14 cellular contexts compared by ENCODE assay signal in genomic region chr16:8951447-8952280, GRCh38. TPM values are rescaled to one million over a fixed set of nuclear protein-coding genes. Genes with fewer than 3 reads are reported as not detected.
DNase-seq lines count a peak whose midpoint lies in the region; ATAC-seq, FAIRE-seq and TF ChIP-seq lines count a peak whose summit lies in the region.
"Had no signal": no experiment of that assay in that cellular context is flagged by ENCODE, and none has a peak within 500 bp of the region (broad histone marks: within the 10 kb centered on the region; RNA-seq: fewer than 3 reads in every experiment).

No MANE protein-coding gene starts in this region.

- peak; percentile 61 for ATAC-seq in GM19351 (IDR thresholded peaks at IDR 0.05; ENCODE audit: unreplicated experiment)
- ATAC-seq in GM12878, result peak; percentile 39

- WGBS in GM12878 (ENCODE audit: insufficient coverage, insufficient replicate concordance, low lambda C conversion rate, missing lambda C conversion rate), result 37% methylated on average over 14 of the region's 14 CpGs

- RAD21 ChIA-PET in GM12878 (lab: Charles Lee; ENCODE audit: unreplicated experiment), result interaction anchor here (0.6 to 2.9 kb wide), 4 partner anchors 9 to 60 kb away, joined by 3 to 18 read pairs (median 6); no protein-coding TSS in a partner anchor

- intact Hi-C loops in GM12878 (cut with micrococcal nuclease; ENCODE audit: unreplicated experiment) (loop anchor here (1.0 kb wide), 1 partner anchor 8 kb away; no protein-coding TSS in a partner anchor), vagina (cut with DNase I) (no loop called here)

- no peak overlapping the region for H2AFZ ChIP-seq in GM12878 (ENCODE audit: control insufficient read depth, low read depth, low read length)

- H3K27ac ChIP-seq in HUES48 (ENCODE audit: low read depth, low read length) (peak overlapping the region; percentile 51), GM12878 (ENCODE audit: control insufficient read depth, insufficient read depth) (peak overlapping the region; percentile 52), vagina (no peak overlapping the region)
- H3K27ac ChIP-seq: epithelial cell of prostate, pancreas, uterus had no signal

- BruUV-seq in GM12878 (replicated peaks; lab: Mats Ljungman, UMichigan), result no TSS peak

- no peak overlapping the region for H3K4me3 Mint-ChIP-seq in progenitor cell of endocrine pancreas (ENCODE audit: low read depth)
- H3K4me3 Mint-ChIP-seq: HFFc6 had no signal

- peaks cover 94% of the 10 kb centered on the region for H3K79me2 ChIP-seq in GM12878 (ENCODE audit: control insufficient read depth, insufficient read depth, low read length)

- in situ Hi-C loops in GM12878 (cut with MboI), result no loop called here

- H3K4me2 ChIP-seq in GM12878 (ENCODE audit: control insufficient read depth, insufficient read depth), result peak overlapping the region; percentile 78

- H3K4me3 ChIP-seq in HUES48 (ENCODE audit: low read depth, low read length) (no peak overlapping the region), GM12878 (peak overlapping the region; percentile 26; the same call in 1 of the 2 replicates), vagina (no peak overlapping the region)
- H3K4me3 ChIP-seq: pancreas, uterus had no signal

- DNase-seq in GM12878 (ENCODE audit: low read depth, low spot score) (no peak), progenitor cell of endocrine pancreas (ENCODE audit: low spot score, unreplicated experiment) (no peak), NCI-H748 treated with DMSO at 0.1 percent for 48 hours (lab: John Stamatoyannopoulos, UW) (no peak), kidney glomerular epithelial cell (lab: John Stamatoyannopoulos, UW) (no peak), vagina (ENCODE audit: extremely low spot score in 2 of 2) (no peak)
- DNase-seq: amygdala, DMS153, HFFc6, NCI-H1436 treated with DMSO at 0.1 percent for 48 hours, pancreas, uterus had no signal

- TF ChIP-seq CTCF in GM12878 (IDR thresholded peaks at IDR 0.05 in 2 of 3, conservative IDR thresholded peaks at IDR 0.05 in 1 of 3; ENCODE audit: control insufficient read depth in 2 of 3, extremely low read depth in 1 of 3, insufficient read depth in 1 of 3, low read depth in 3 of 3, low read length in 3 of 3), result no peak
- TF ChIP-seq CTCF in progenitor cell of endocrine pancreas (IDR thresholded peaks at IDR 0.05; ENCODE audit: unreplicated experiment), result no peak
- TF ChIP-seq CTCF in vagina (IDR thresholded peaks at IDR 0.05), result no peak

- POLR2A ChIA-PET in GM12878 (lab: Charles Lee), result interaction anchor here (0.8 to 0.9 kb wide), 2 partner anchors 9 to 12 kb away, joined by 3 read pairs; no protein-coding TSS in a partner anchor

- peaks cover 45% of the 10 kb centered on the region for H4K20me1 ChIP-seq in GM12878 (ENCODE audit: control insufficient read depth, insufficient read depth)

- peaks cover 49% of the 10 kb centered on the region for H3K4me1 ChIP-seq in HUES48 (ENCODE audit: control insufficient read depth, insufficient read depth, low read length)
- peaks cover 71% of the 10 kb centered on the region for H3K4me1 ChIP-seq in GM12878 (ENCODE audit: control insufficient read depth, insufficient read depth, low read length)
- H3K4me1 ChIP-seq in vagina, result peaks cover 84% of the 10 kb centered on the region

- TF ChIP-seq RAD21 in GM12878 (IDR thresholded peaks at IDR 0.05; ENCODE audit: insufficient read depth, low read depth, low read length), result no peak

- peak overlapping the region; percentile 51 for H3K27ac Mint-ChIP-seq in progenitor cell of endocrine pancreas

- H3K36me3 ChIP-seq in HUES48 (ENCODE audit: control insufficient read depth, insufficient read depth, low read length), result no peaks in the 10 kb centered on the region
- peaks cover 1 to 2% of the 10 kb centered on the region in 2 experiments; a peak in 2 of 4 replicates for H3K36me3 ChIP-seq in GM12878 (ENCODE audit: control insufficient read depth in 2 of 2, insufficient read depth in 2 of 2, low read length in 1 of 2)
- no peaks in the 10 kb centered on the region for H3K36me3 ChIP-seq in vagina
- H3K36me3 ChIP-seq: pancreas, uterus had no signal

- no peaks in the 10 kb centered on the region for H3K9me3 Mint-ChIP-seq in progenitor cell of endocrine pancreas (ENCODE audit: low read depth)
- H3K9me3 Mint-ChIP-seq: HFFc6 had no signal

- TF ChIP-seq POLR2A in GM12878 (IDR thresholded peaks at IDR 0.05; ENCODE audit: low read depth, low read length) (0 out of 2 replicates have a peak, but pooled peaks have one; percentile 29), vagina (IDR thresholded peaks at IDR 0.05) (no peak)

- SMC1A ChIA-PET in GM12878 (lab: Charles Lee; ENCODE audit: uncharacterized antibody, unreplicated experiment), result interaction anchor here (1.0 to 8.0 kb wide), 3 partner anchors 9 to 56 kb away, joined by 3 to 52 read pairs (median 6); no protein-coding TSS in a partner anchor

- H3K27me3 ChIP-seq in HUES48 (ENCODE audit: control insufficient read depth, insufficient read depth, low read length) (no peaks in the 10 kb centered on the region), GM12878 (replicated peaks in 1 of 2; ENCODE audit: control insufficient read depth in 2 of 2, insufficient read depth in 2 of 2, low read length in 1 of 2) (no peaks in the 10 kb centered on the region), vagina (no peaks in the 10 kb centered on the region)
- H3K27me3 ChIP-seq: pancreas, uterus had no signal

- peaks cover 52% of the 10 kb centered on the region for H3K4me1 Mint-ChIP-seq in progenitor cell of endocrine pancreas (ENCODE audit: low read depth)

- no peaks in the 10 kb centered on the region for H3K36me3 Mint-ChIP-seq in progenitor cell of endocrine pancreas (ENCODE audit: insufficient read depth)

- TF ChIP-seq EP300 in GM12878 (IDR thresholded peaks at IDR 0.05; ENCODE audit: borderline replicate concordance in 1 of 2, control insufficient read depth in 1 of 2, low read depth in 2 of 2, low read length in 2 of 2), result no peak

- H3K27me3 Mint-ChIP-seq in progenitor cell of endocrine pancreas, result no peaks in the 10 kb centered on the region

- H3K9ac ChIP-seq in HUES48 (ENCODE audit: low read depth, low read length) (no peak overlapping the region), GM12878 (ENCODE audit: control insufficient read depth, insufficient read depth, low read length) (no peak overlapping the region; the same call in 1 of the 2 replicates)

- FAIRE-seq in GM12878 (lab: Jason Lieb, UNC), result peak; percentile 13
- FAIRE-seq: pancreas had no signal

- H3K9me3 ChIP-seq in HUES48 (ENCODE audit: control insufficient read depth, insufficient read depth, low read length) (no peaks in the 10 kb centered on the region), GM12878 (replicated peaks; ENCODE audit: control insufficient read depth, insufficient read depth, low read length) (no peaks in the 10 kb centered on the region), vagina (no peaks in the 10 kb centered on the region)
- H3K9me3 ChIP-seq: pancreas, uterus had no signal

- CTCF ChIA-PET in GM12878 (lab: Yijun Ruan, JAX), result interaction anchor here (1.0 to 2.5 kb wide), 6 partner anchors 8 to 187 kb away, joined by 3 to 12 read pairs (median 5); no protein-coding TSS in a partner anchor

TF ChIP-seq in GM12878, 131 proteins besides CTCF, POLR2A, EP300 and RAD21 (continues in another document):
- TF ChIP-seq NFYA (IDR thresholded peaks at IDR 0.05; ENCODE audit: borderline replicate concordance, low read depth, low read length), result no peak
- TF ChIP-seq E2F8 (IDR thresholded peaks at IDR 0.05; ENCODE audit: low read depth, partially characterized antibody), result no peak
- no peak for TF ChIP-seq GABPA (IDR thresholded peaks at IDR 0.05; ENCODE audit: low read depth)
- TF ChIP-seq BMI1 (IDR thresholded peaks at IDR 0.05; ENCODE audit: borderline replicate concordance), result no peak
- TF ChIP-seq JUNB (IDR thresholded peaks at IDR 0.05), result no peak
- TF ChIP-seq HDGF (IDR thresholded peaks at IDR 0.05), result no peak

RNA-seq across cellular contexts. Expression of gene USP7, which starts 12.0 kb away (rescaled TPM):
- total RNA-seq in GM12878 (2013; cell fraction: nucleolus; rRNA removed), result 276 and 307 TPM in 2 replicates
- 74.3 and 81.3 TPM in 2 replicates for total RNA-seq in GM12878 (2014; rRNA removed)
- 68.0 and 68.9 TPM in 2 replicates for total RNA-seq in GM12878 (2014; rRNA removed; fragmentation: Illumina TruSeq; extraction: Trizol)
- 133 and 138 TPM in 2 replicates for total RNA-seq in GM12878 (2021)
- 52.7 TPM for polyA plus RNA-seq in GM12878 (2011; ENCODE audit: low read depth)
- polyA plus RNA-seq in GM12878 (2011; rRNA removed), result 86.4 and 100 TPM in 2 replicates
- 24.9 and 31.7 TPM in 2 replicates for polyA plus RNA-seq in GM12878 (2011; cell fraction: cytosol; rRNA removed)
- 137 and 156 TPM in 2 replicates for polyA plus RNA-seq in GM12878 (2011; cell fraction: nucleus; rRNA removed)
- polyA plus RNA-seq in GM12878 (2012), result 86.1 and 88.3 TPM in 2 replicates
- 107 and 144 TPM in 2 replicates for polyA plus RNA-seq in GM12878 (2014; fragmentation: Illumina TruSeq; extraction: Trizol)
- 10 to 100 TPM; 20.8 to 25.0 TPM for polyA plus RNA-seq in GM12878 (2014; fragmentation: Nextera tagmentation; extraction: Ambion mirVana)
- 53.0 and 57.4 TPM in 2 replicates for polyA plus RNA-seq in GM12878 (2014; rRNA removed)
- 10 to 100 TPM; 16.2 to 18.6 TPM for polyA plus RNA-seq in GM12878 (2016; fragmentation: Nextera tagmentation; extraction: Ambion mirVana)
- polyA minus RNA-seq in GM12878 (2011; rRNA and poly(A)+ RNA removed), result 132 and 155 TPM in 2 replicates
- 44.8 and 51.1 TPM in 2 replicates for polyA minus RNA-seq in GM12878 (2011; cell fraction: cytosol; rRNA and poly(A)+ RNA removed)
- polyA minus RNA-seq in GM12878 (2011; cell fraction: nucleus; rRNA and poly(A)+ RNA removed), result 130 and 190 TPM in 2 replicates
- total RNA-seq in progenitor cell of endocrine pancreas, result 159 and 171 TPM in 2 replicates
- total RNA-seq in vagina, result 112 TPM
